In genomic region chr15:74782596-74783071, GRCh38 we compare ENCODE assay signal across 8 cellular contexts. TPM values are rescaled to one million over a fixed set of nuclear protein-coding genes. Genes with fewer than 3 reads are reported as not detected.
DNase-seq lines count a peak whose midpoint lies in the region; ATAC-seq and TF ChIP-seq lines count a peak whose summit lies in the region.

No MANE protein-coding gene starts in this region.

- H3K36me3 Mint-ChIP-seq in activated CD8-positive, alpha-beta T cell treated with anti-CD3 and anti-CD28 coated beads for 36 hours (ENCODE audit: low read depth), result peaks cover 53% of the 10 kb centered on the region

- CTCF ChIA-PET in activated CD8-positive, alpha-beta T cell treated with anti-CD3 and anti-CD28 coated beads for 36 hours (lab: Charles Lee), result interaction anchor here (1.1 to 30.3 kb wide), 7 partner anchors 5 to 184 kb away, joined by 3 to 1327 read pairs (median 5); partner anchors contain the start of genes CSK and FAM219B

- H3K27ac Mint-ChIP-seq in activated CD8-positive, alpha-beta T cell treated with anti-CD3 and anti-CD28 coated beads for 36 hours, result peak overlapping the region; percentile 98

- peak overlapping the region; percentile 98 for H3K4me3 Mint-ChIP-seq in activated CD8-positive, alpha-beta T cell treated with anti-CD3 and anti-CD28 coated beads for 36 hours

- H3K27ac ChIP-seq in right cardiac atrium (ENCODE audit: low read length) (peak overlapping the region; percentile 61), spleen (peak overlapping the region; percentile 89 to 99 (median 96))

- POLR2A ChIA-PET in activated CD8-positive, alpha-beta T cell treated with anti-CD3 and anti-CD28 coated beads for 36 hours (lab: Charles Lee), result interaction anchor here (1.2 to 21.2 kb wide), 5 partner anchors 4 to 168 kb away, joined by 5 to 410 read pairs (median 13); partner anchors contain the start of gene CSK

- H3K4me1 ChIP-seq in right cardiac atrium (ENCODE audit: control insufficient read depth, insufficient read depth, low read length) (peaks cover 22% of the 10 kb centered on the region), spleen (peaks cover 75 to 93% (median 89%) of the 10 kb centered on the region in 6 donors)

- no peak for ATAC-seq in activated CD8-positive, alpha-beta T cell treated with anti-CD3 and anti-CD28 coated beads for 36 hours
- peak; percentile 2 to 8 for ATAC-seq in right cardiac atrium
- no peak for ATAC-seq in GM21825 (IDR thresholded peaks at IDR 0.05; ENCODE audit: unreplicated experiment)
- ATAC-seq in GM21737 (IDR thresholded peaks at IDR 0.05; ENCODE audit: unreplicated experiment), result no peak

- 1% methylated on average over 26 of the region's 26 CpGs for WGBS in right cardiac atrium
- 0 to 2% (median 1%) methylated on average over 14 to 26 of the region's 26 CpGs for WGBS in spleen, 5 donors

- TF ChIP-seq CTCF in HFF-Myc (IDR thresholded peaks at IDR 0.05; ENCODE audit: low read depth, low read length, missing control alignments), result no peak
- TF ChIP-seq CTCF in activated CD8-positive, alpha-beta T cell treated with anti-CD3 and anti-CD28 coated beads for 36 hours (IDR thresholded peaks at IDR 0.05), result no peak
- peak in 1 of 11 experiments; percentile 9 for TF ChIP-seq CTCF in spleen (IDR thresholded peaks at IDR 0.05 in 8 of 11, conservative IDR thresholded peaks at IDR 0.05 in 3 of 11)

- H3K4me1 Mint-ChIP-seq in activated CD8-positive, alpha-beta T cell treated with anti-CD3 and anti-CD28 coated beads for 36 hours (ENCODE audit: low read depth), result peaks cover 44% of the 10 kb centered on the region

- peak overlapping the region; percentile 62 for H3K4me3 ChIP-seq in HFF-Myc (replicated peaks; ENCODE audit: low read depth, low read length)
- H3K4me3 ChIP-seq in right cardiac atrium (ENCODE audit: low read length), result peak overlapping the region; percentile 96
- H3K4me3 ChIP-seq in spleen, result peak overlapping the region; percentile 82 to 98 (median 86)

- H3K9me3 ChIP-seq in right cardiac atrium (ENCODE audit: control insufficient read depth, low read length), result no peaks in the 10 kb centered on the region
- H3K9me3 ChIP-seq in spleen, result no peaks in the 10 kb centered on the region

- H3K36me3 ChIP-seq in spleen, result peaks cover 0 to 25% (median 0%) of the 10 kb centered on the region in 6 donors

- intact Hi-C loops in activated CD8-positive, alpha-beta T cell treated with anti-CD3 and anti-CD28 coated beads for 36 hours (cut with micrococcal nuclease), result loop anchor here (5.0 kb wide), 2 partner anchors 60 to 235 kb away; partner anchors contain the start of gene ULK3
- intact Hi-C loops in right cardiac atrium (cut with DNase I) (loop anchor here in 2 of 4 donors (5.0 to 10.0 kb wide), 2 partner anchors 50 to 52 kb away; no protein-coding TSS in a partner anchor), spleen (cut with DNase I; ENCODE audit: low total_unique reads) (loop anchor here (5.0 kb wide), 1 partner anchor 60 kb away; the partner anchor contains the start of gene ULK3)

- H3K27me3 ChIP-seq in right cardiac atrium (ENCODE audit: control insufficient read depth, insufficient read depth) (no peaks in the 10 kb centered on the region), spleen (replicated peaks in 1 of 7) (no peaks in the 10 kb centered on the region)

- TF ChIP-seq POLR2A in spleen (IDR thresholded peaks at IDR 0.05), result no peak

- H3K27me3 Mint-ChIP-seq in activated CD8-positive, alpha-beta T cell treated with anti-CD3 and anti-CD28 coated beads for 36 hours, result no peaks in the 10 kb centered on the region

- DNase-seq in HFF-Myc (ENCODE audit: extremely low read depth, low read depth), result no peak
- no peak for DNase-seq in activated CD8-positive, alpha-beta T cell treated with anti-CD3 and anti-CD28 coated beads for 36 hours
- DNase-seq in right cardiac atrium, result peak in 1 of 3 donors; percentile 57
- peak; percentile 88 for DNase-seq in spleen
- no peak for DNase-seq in DMS153 (lab: John Stamatoyannopoulos, UW)
- no peak for DNase-seq in NAMALWA (ENCODE audit: low spot score)

- H3K9me3 Mint-ChIP-seq in activated CD8-positive, alpha-beta T cell treated with anti-CD3 and anti-CD28 coated beads for 36 hours, result no peaks in the 10 kb centered on the region

RNA-seq across cellular contexts. Expression of gene CSK, which starts 0.8 kb away (rescaled TPM):
- 100 to 1,000 TPM; 254 to 260 TPM for total RNA-seq in activated CD8-positive, alpha-beta T cell treated with anti-CD3 and anti-CD28 coated beads for 36 hours
- total RNA-seq in right cardiac atrium (10 to 100 TPM; 52.9 to 68.3 (median 60.9) TPM), spleen (100 to 1,000 TPM; 121 to 281 (median 197) TPM)
- polyA plus RNA-seq in right cardiac atrium (44.3 TPM), spleen (100 to 1,000 TPM; 150 to 244 (median 187) TPM)

RNA-seq across cellular contexts. Expression of gene LMAN1L, which starts 30.0 kb away (rescaled TPM):
- under 1 TPM in 1 of 2 experiments, not detected in 1; 0.11 TPM for total RNA-seq in activated CD8-positive, alpha-beta T cell treated with anti-CD3 and anti-CD28 coated beads for 36 hours
- total RNA-seq in right cardiac atrium (100 to 1,000 TPM in 3 of 4 donors, 10 to 100 TPM in 1; 66.2 to 216 (median 131) TPM), spleen (100 to 1,000 TPM in 4 of 7 donors, 10 to 100 TPM in 3; 55.3 to 164 (median 106) TPM)
- polyA plus RNA-seq in right cardiac atrium (84.7 TPM), spleen (10 to 100 TPM in 2 of 3 donors, 1 to 10 TPM in 1; 2.4 to 36.8 (median 25.6) TPM)

RNA-seq across cellular contexts. Expression of gene CYP1A2, which starts 34.0 kb away (rescaled TPM):
- total RNA-seq in activated CD8-positive, alpha-beta T cell treated with anti-CD3 and anti-CD28 coated beads for 36 hours, result not detected
- total RNA-seq in right cardiac atrium, result not detected
- polyA plus RNA-seq in right cardiac atrium, result 0.07 TPM
- total RNA-seq in spleen, result not detected
- polyA plus RNA-seq in spleen, result not detected

RNA-seq across cellular contexts. Expression of gene CPLX3, which starts 43.8 kb away (rescaled TPM):
- total RNA-seq in activated CD8-positive, alpha-beta T cell treated with anti-CD3 and anti-CD28 coated beads for 36 hours, result under 1 TPM in 1 of 2 experiments, not detected in 1; 0.11 TPM
- total RNA-seq in right cardiac atrium (10 to 100 TPM; 13.0 to 31.0 (median 20.9) TPM), spleen (10 to 100 TPM; 17.7 to 73.7 (median 37.0) TPM)
- polyA plus RNA-seq in right cardiac atrium (13.3 TPM), spleen (100 to 1,000 TPM in 2 of 3 donors, 10 to 100 TPM in 1; 28.9 to 207 (median 127) TPM)

RNA-seq across cellular contexts. Expression of gene CYP1A1, which starts 57.3 kb away (rescaled TPM):
- total RNA-seq in activated CD8-positive, alpha-beta T cell treated with anti-CD3 and anti-CD28 coated beads for 36 hours, result 1 to 10 TPM; 4.3 to 4.9 TPM
- 1 to 10 TPM in 1 of 4 donors, under 1 TPM in 1, not detected in 2; 0.12 to 1.1 TPM for total RNA-seq in right cardiac atrium
- polyA plus RNA-seq in right cardiac atrium, result 0.59 TPM
- total RNA-seq in spleen, result 1 to 10 TPM in 1 of 7 donors, not detected in 6; 1.1 TPM
- polyA plus RNA-seq in spleen, result under 1 TPM; 0.03 to 0.06 (median 0.04) TPM

Comparison
In these comparisons a context has a peak if more than half of its experiments do, and no peak if none do; other contexts are left out.
1. ATAC-seq: peak in right cardiac atrium (2 of 2); none in activated CD8-positive, alpha-beta T cell treated with anti-CD3 and anti-CD28 coated beads for 36 hours (single experiment), GM21825 (single experiment) and GM21737 (single experiment).
2. RNA of gene LMAN1L, which starts 30.0 kb away (total RNA-seq): 66.2 to 216 TPM in right cardiac atrium and 55.3 to 164 TPM in spleen; 0.11 TPM in activated CD8-positive, alpha-beta T cell treated with anti-CD3 and anti-CD28 coated beads for 36 hours; every median in the first group is over 10 times any median in the second.
3. Peak in every context shown above with its lines, with median percentiles within 50 percentile points of each other: H3K4me3 ChIP-seq.